1 cellular context compared by ENCODE assay signal in genomic region chr2:9335322-9335754, GRCh38.
A peak's percentile ranks its signal among the peaks of the same experiment; 100 is the strongest.
TF ChIP-seq lines count a peak whose summit lies in the region.

No MANE protein-coding gene starts in this region.

TF ChIP-seq in HepG2, 621 proteins besides CTCF, POLR2A, EP300 and RAD21 (continued from another document and continues in another):
- no peak for TF ChIP-seq ZNF598 (CRISPR knock-in tag; IDR thresholded peaks at IDR 0.05; ENCODE audit: borderline replicate concordance)
- TF ChIP-seq GMEB2 (CRISPR knock-in tag; IDR thresholded peaks at IDR 0.05; ENCODE audit: low read depth) = no peak
- 0 out of 2 replicates have a peak, but pooled peaks have one; percentile 22 for TF ChIP-seq ARNTL (CRISPR knock-in tag; IDR thresholded peaks at IDR 0.05)
- TF ChIP-seq CSRNP1 (CRISPR knock-in tag; IDR thresholded peaks at IDR 0.05) = no peak
- no peak for TF ChIP-seq EEA1 (CRISPR knock-in tag; IDR thresholded peaks at IDR 0.05; ENCODE audit: borderline replicate concordance)
- TF ChIP-seq, protein P1, sequence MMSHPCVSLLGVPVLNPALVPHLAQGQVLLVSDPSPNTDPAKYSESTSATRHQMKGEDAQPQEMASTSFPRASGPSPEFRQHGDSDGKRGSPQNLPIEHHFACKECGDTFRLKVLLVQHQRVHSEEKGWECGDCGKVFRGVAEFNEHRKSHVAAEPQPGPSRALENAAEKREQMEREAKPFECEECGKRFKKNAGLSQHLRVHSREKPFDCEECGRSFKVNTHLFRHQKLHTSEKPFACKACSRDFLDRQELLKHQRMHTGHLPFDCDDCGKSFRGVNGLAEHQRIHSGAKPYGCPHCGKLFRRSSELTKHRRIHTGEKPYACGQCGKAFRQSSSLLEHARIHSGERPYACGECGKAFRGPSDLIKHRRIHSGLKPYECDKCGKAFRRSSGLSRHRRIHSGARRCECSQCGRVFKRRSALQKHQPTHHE (CRISPR knock-in tag; IDR thresholded peaks at IDR 0.05; ENCODE audit: borderline replicate concordance) = no peak
- no peak; the same call in 1 of the 2 replicates for TF ChIP-seq YEATS4 (CRISPR knock-in tag; IDR thresholded peaks at IDR 0.05; ENCODE audit: borderline replicate concordance)
- no peak for TF ChIP-seq PCBP1 (IDR thresholded peaks at IDR 0.05; ENCODE audit: borderline replicate concordance, low read depth, low read length)
- TF ChIP-seq ZNF326 (CRISPR knock-in tag; IDR thresholded peaks at IDR 0.05; ENCODE audit: borderline replicate concordance) = no peak
- no peak for TF ChIP-seq ZNF34 (CRISPR knock-in tag; IDR thresholded peaks at IDR 0.05; ENCODE audit: borderline replicate concordance)
- TF ChIP-seq MED8 (CRISPR knock-in tag; IDR thresholded peaks at IDR 0.05; ENCODE audit: insufficient replicate concordance) = no peak
- TF ChIP-seq THYN1 (CRISPR knock-in tag; IDR thresholded peaks at IDR 0.05; ENCODE audit: borderline replicate concordance, low read depth) = no peak
- TF ChIP-seq, protein P2, sequence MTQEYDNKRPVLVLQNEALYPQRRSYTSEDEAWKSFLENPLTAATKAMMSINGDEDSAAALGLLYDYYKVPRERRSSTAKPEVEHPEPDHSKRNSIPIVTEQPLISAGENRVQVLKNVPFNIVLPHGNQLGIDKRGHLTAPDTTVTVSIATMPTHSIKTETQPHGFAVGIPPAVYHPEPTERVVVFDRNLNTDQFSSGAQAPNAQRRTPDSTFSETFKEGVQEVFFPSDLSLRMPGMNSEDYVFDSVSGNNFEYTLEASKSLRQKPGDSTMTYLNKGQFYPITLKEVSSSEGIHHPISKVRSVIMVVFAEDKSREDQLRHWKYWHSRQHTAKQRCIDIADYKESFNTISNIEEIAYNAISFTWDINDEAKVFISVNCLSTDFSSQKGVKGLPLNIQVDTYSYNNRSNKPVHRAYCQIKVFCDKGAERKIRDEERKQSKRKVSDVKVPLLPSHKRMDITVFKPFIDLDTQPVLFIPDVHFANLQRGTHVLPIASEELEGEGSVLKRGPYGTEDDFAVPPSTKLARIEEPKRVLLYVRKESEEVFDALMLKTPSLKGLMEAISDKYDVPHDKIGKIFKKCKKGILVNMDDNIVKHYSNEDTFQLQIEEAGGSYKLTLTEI (CRISPR knock-in tag; conservative IDR thresholded peaks at IDR 0.05) = no peak
- TF ChIP-seq ZNF589 (CRISPR knock-in tag; conservative IDR thresholded peaks at IDR 0.05) = no peak
- TF ChIP-seq ONECUT2 (CRISPR knock-in tag; IDR thresholded peaks at IDR 0.05) = no peak
- no peak for TF ChIP-seq MZF1 (CRISPR knock-in tag; IDR thresholded peaks at IDR 0.05; ENCODE audit: borderline replicate concordance)
- no peak for TF ChIP-seq CHD2 (IDR thresholded peaks at IDR 0.05; ENCODE audit: low read depth, low read length)
- peak; percentile 69 for TF ChIP-seq ZHX2 (IDR thresholded peaks at IDR 0.05; ENCODE audit: low read depth)
- TF ChIP-seq ZHX2 (CRISPR knock-in tag; IDR thresholded peaks at IDR 0.05; ENCODE audit: borderline replicate concordance) = no peak
- no peak for TF ChIP-seq ZNF414 (CRISPR knock-in tag; IDR thresholded peaks at IDR 0.05)
- TF ChIP-seq, protein P3, sequence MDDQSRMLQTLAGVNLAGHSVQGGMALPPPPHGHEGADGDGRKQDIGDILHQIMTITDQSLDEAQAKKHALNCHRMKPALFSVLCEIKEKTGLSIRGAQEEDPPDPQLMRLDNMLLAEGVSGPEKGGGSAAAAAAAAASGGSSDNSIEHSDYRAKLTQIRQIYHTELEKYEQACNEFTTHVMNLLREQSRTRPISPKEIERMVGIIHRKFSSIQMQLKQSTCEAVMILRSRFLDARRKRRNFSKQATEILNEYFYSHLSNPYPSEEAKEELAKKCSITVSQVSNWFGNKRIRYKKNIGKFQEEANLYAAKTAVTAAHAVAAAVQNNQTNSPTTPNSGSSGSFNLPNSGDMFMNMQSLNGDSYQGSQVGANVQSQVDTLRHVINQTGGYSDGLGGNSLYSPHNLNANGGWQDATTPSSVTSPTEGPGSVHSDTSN (CRISPR knock-in tag; IDR thresholded peaks at IDR 0.05; ENCODE audit: borderline replicate concordance) = no peak
- peak; percentile 90 for TF ChIP-seq TGIF2 (CRISPR knock-in tag; IDR thresholded peaks at IDR 0.05)
- no peak for TF ChIP-seq TBX3 (IDR thresholded peaks at IDR 0.05; ENCODE audit: borderline replicate concordance)
- TF ChIP-seq, protein P4, sequence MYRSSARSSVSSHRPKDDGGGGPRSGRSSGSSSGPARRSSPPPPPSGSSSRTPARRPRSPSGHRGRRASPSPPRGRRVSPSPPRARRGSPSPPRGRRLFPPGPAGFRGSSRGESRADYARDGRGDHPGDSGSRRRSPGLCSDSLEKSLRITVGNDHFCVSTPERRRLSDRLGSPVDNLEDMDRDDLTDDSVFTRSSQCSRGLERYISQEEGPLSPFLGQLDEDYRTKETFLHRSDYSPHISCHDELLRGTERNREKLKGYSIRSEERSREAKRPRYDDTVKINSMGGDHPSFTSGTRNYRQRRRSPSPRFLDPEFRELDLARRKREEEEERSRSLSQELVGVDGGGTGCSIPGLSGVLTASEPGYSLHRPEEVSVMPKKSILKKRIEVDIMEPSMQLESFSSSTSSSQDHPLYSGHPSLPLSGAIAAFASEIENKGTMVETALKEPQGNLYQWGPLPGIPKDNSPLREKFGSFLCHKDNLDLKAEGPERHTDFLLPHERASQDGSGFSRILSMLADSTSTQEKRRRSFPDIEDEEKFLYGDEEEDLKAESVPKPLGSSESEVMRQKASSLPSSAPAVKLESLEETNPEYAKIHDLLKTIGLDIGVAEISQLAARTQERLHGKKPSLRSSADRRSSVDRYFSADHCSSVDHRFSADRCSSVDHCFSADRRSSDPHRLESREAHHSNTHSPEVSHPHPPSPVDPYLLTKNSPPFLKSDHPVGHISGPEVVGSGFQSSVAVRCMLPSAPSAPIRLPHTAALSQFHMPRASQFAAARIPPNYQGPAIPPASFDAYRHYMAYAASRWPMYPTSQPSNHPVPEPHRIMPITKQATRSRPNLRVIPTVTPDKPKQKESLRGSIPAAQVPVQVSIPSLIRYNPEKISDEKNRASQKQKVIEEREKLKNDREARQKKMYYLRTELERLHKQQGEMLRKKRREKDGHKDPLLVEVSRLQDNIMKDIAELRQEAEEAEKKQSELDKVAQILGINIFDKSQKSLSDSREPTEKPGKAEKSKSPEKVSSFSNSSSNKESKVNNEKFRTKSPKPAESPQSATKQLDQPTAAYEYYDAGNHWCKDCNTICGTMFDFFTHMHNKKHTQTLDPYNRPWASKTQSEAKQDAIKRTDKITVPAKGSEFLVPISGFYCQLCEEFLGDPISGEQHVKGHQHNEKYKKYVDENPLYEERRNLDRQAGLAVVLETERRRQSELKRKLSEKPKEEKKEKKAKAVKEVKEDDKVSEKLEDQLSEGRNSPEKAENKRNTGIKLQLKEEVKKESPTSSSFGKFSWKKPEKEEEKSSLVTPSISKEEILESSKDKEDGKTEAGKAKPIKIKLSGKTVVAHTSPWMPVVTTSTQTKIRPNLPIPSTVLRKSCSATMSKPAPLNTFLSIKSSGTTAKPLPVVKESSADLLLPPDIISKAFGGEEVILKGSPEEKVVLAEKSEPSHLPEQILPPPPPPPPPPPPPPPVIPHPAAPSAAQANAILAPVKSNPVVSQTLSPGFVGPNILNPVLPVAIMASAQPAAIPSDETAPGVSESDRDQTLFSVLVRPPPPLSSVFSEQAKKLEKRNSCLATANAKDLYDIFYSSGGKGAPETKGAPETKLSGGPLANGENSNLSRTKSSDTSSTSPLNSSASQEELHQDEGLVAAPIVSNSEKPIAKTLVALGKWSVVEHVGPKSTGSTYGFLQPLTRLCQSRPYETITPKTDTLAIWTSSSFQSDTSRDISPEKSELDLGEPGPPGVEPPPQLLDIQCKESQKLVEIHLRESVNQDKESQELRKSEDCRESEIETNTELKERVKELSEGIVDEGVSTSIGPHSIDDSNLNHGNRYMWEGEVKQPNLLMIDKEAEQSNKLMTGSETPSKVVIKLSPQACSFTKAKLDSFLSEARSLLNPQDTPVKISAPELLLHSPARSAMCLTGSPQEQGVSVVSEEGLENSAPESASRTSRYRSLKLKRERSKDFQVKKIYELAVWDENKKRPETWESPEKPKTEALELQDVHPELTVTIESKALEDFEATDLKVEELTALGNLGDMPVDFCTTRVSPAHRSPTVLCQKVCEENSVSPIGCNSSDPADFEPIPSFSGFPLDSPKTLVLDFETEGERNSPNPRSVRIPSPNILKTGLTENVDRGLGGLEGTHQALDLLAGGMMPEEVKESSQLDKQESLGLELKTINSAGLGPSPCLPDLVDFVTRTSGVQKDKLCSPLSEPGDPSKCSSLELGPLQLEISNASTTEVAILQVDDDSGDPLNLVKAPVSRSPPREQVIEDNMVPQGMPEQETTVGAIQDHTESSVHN (CRISPR knock-in tag; IDR thresholded peaks at IDR 0.05) = no peak
- no peak for TF ChIP-seq REPIN1 (CRISPR knock-in tag; IDR thresholded peaks at IDR 0.05; ENCODE audit: borderline replicate concordance, low read depth)
- TF ChIP-seq MYNN (CRISPR knock-in tag; IDR thresholded peaks at IDR 0.05; ENCODE audit: low read depth) = no peak
- TF ChIP-seq NR2F6 (IDR thresholded peaks at IDR 0.05) = no peak
- peak; percentile 45; the same call in 1 of the 2 replicates for TF ChIP-seq NR2F6 (CRISPR knock-in tag; IDR thresholded peaks at IDR 0.05)
- TF ChIP-seq FLYWCH1 (CRISPR knock-in tag; IDR thresholded peaks at IDR 0.05) = no peak
- no peak; the same call in 1 of the 2 replicates for TF ChIP-seq ZNF580 (CRISPR knock-in tag; IDR thresholded peaks at IDR 0.05; ENCODE audit: borderline replicate concordance, low read depth)
- TF ChIP-seq FOSL1 (CRISPR knock-in tag; IDR thresholded peaks at IDR 0.05; ENCODE audit: borderline replicate concordance) = no peak
- peak; percentile 89 for TF ChIP-seq SAP130 (CRISPR knock-in tag; IDR thresholded peaks at IDR 0.05; ENCODE audit: low read depth)
- no peak; the same call in 1 of the 2 replicates for TF ChIP-seq GABPB1 (CRISPR knock-in tag; IDR thresholded peaks at IDR 0.05)
- no peak for TF ChIP-seq ELF1 (CRISPR knock-in tag; IDR thresholded peaks at IDR 0.05)
- TF ChIP-seq IKZF1 (IDR thresholded peaks at IDR 0.05) = no peak
- no peak for TF ChIP-seq ZNF781 (CRISPR knock-in tag; IDR thresholded peaks at IDR 0.05; ENCODE audit: borderline replicate concordance, not compliant biosample characterization)
